Comparison of ENCODE assay signal across 21 cellular contexts in genomic region chr19:51219307-51219706, GRCh38.
"Had no signal": no experiment of that assay in that cellular context is flagged by ENCODE, and none has a peak within 500 bp of the region (broad histone marks: within the 10 kb centered on the region; RNA-seq: fewer than 3 reads in every experiment).

No MANE protein-coding gene starts in this region.

- DNase-seq: activated CD4-positive, alpha-beta T cell treated with anti-CD3 and anti-CD28 coated beads, Interleukin-2, amount 10 ng/mL, durations not matched to agents 24 days and 14 days; activated CD8-positive, alpha-beta T cell treated with anti-CD3 and anti-CD28 coated beads, Interleukin-2, amount 10 ng/mL, durations not matched to agents 7 days and 5 days; activated effector memory CD4-positive, alpha-beta T cell treated with Interleukin-2 at 50 U/mL for 16 hours; activated naive CD4-positive, alpha-beta T cell treated with anti-CD3 and anti-CD28 coated beads, Interleukin-2, amount 10 ng/mL, durations not matched to agents 7 days and 5 days; activated naive CD8-positive, alpha-beta T cell treated with anti-CD3 and anti-CD28 coated beads, Interleukin-2, amount 50 U/mL, for 24 hours; activated T-cell treated with anti-CD3 and anti-CD28 coated beads, Interleukin-2, amount 50 U/mL, for 24 hours; anterior cingulate cortex; central memory CD4-positive, alpha-beta T cell; erythroblast; foreskin melanocyte; glutamatergic neuron; hypothalamus; occipital lobe; posterior cingulate gyrus; sigmoid colon; stimulated activated CD4-positive, alpha-beta T cell treated with anti-CD3 and anti-CD28 coated beads, Interleukin-4, amount 100 ng/mL, for 4 hours; stimulated activated naive CD4-positive, alpha-beta T cell had no signal

- H3K9me3 Mint-ChIP-seq: activated CD4-positive, alpha-beta T cell treated with anti-CD3 and anti-CD28 coated beads, Interleukin-2, amount 10 ng/mL, durations not matched to agents 24 days and 14 days; activated naive CD4-positive, alpha-beta T cell treated with anti-CD3 and anti-CD28 coated beads, Interleukin-2, amount 10 ng/mL, durations not matched to agents 7 days and 5 days; activated naive CD8-positive, alpha-beta T cell treated with anti-CD3 and anti-CD28 coated beads, Interleukin-2, amount 50 U/mL, for 24 hours; activated T-cell treated with anti-CD3 and anti-CD28 coated beads, Interleukin-2, amount 50 U/mL, for 24 hours; T-helper 2 cell treated with Interferon-gamma antibody and Interleukin-4, amounts not matched to agents 5 μg/mL and 100 μg/mL, for 36 hours had no signal

- H3K27ac Mint-ChIP-seq: activated CD4-positive, alpha-beta T cell treated with anti-CD3 and anti-CD28 coated beads, Interleukin-2, amount 10 ng/mL, durations not matched to agents 24 days and 14 days; activated CD8-positive, alpha-beta T cell treated with anti-CD3 and anti-CD28 coated beads, Interleukin-2, amount 10 ng/mL, durations not matched to agents 7 days and 5 days; activated naive CD4-positive, alpha-beta T cell treated with anti-CD3 and anti-CD28 coated beads, Interleukin-2, amount 10 ng/mL, durations not matched to agents 7 days and 5 days; activated naive CD8-positive, alpha-beta T cell treated with anti-CD3 and anti-CD28 coated beads, Interleukin-2, amount 50 U/mL, for 24 hours; activated T-cell treated with anti-CD3 and anti-CD28 coated beads, Interleukin-2, amount 50 U/mL, for 24 hours; brain; mesothelial cell of epicardium; nephron; T-helper 2 cell treated with Interferon-gamma antibody and Interleukin-4, amounts not matched to agents 5 μg/mL and 100 μg/mL, for 36 hours had no signal

- H3K4me1 Mint-ChIP-seq: brain, mesothelial cell of epicardium, nephron had no signal

- H3K4me3 Mint-ChIP-seq: activated CD4-positive, alpha-beta T cell treated with anti-CD3 and anti-CD28 coated beads, Interleukin-2, amount 10 ng/mL, durations not matched to agents 24 days and 14 days; activated CD8-positive, alpha-beta T cell treated with anti-CD3 and anti-CD28 coated beads, Interleukin-2, amount 10 ng/mL, durations not matched to agents 7 days and 5 days; activated naive CD4-positive, alpha-beta T cell treated with anti-CD3 and anti-CD28 coated beads, Interleukin-2, amount 10 ng/mL, durations not matched to agents 7 days and 5 days; activated naive CD8-positive, alpha-beta T cell treated with anti-CD3 and anti-CD28 coated beads, Interleukin-2, amount 50 U/mL, for 24 hours; activated T-cell treated with anti-CD3 and anti-CD28 coated beads, Interleukin-2, amount 50 U/mL, for 24 hours; brain; mesothelial cell of epicardium; nephron; T-helper 2 cell treated with Interferon-gamma antibody and Interleukin-4, amounts not matched to agents 5 μg/mL and 100 μg/mL, for 36 hours had no signal

- H3K36me3 Mint-ChIP-seq: activated naive CD4-positive, alpha-beta T cell treated with anti-CD3 and anti-CD28 coated beads, Interleukin-2, amount 10 ng/mL, durations not matched to agents 7 days and 5 days; brain; mesothelial cell of epicardium had no signal
